In the genomic region with DNA sequence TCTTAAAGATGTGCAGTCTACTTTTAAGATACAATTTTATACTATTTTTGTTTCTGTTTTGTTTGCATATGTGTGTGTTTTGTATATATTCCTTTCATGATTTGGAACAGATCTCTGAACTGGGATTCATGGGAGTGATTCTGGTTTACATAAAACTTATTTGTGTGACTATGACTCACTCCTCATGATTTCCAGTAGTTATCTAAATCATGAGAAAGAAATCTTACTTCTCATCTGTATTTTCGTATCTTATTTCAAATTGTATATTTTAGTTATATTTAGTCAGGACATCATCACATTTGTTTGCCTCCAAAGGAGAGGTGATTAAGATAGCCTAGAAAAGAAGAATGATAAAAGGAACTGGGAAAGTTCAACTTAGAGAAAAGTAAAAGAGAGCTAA, we compare ENCODE assay signal across 18 cellular contexts. TPM values are rescaled to one million over a fixed set of nuclear protein-coding genes. Genes with fewer than 3 reads are reported as not detected.
A peak's percentile ranks its signal among the peaks of the same experiment; 100 is the strongest.
DNase-seq lines count a peak whose midpoint lies in the region; ATAC-seq and TF ChIP-seq lines count a peak whose summit lies in the region.
"Had no signal": no experiment of that assay in that cellular context is flagged by ENCODE, and none has a peak within 500 bp of the region (broad histone marks: within the 10 kb centered on the region; RNA-seq: fewer than 3 reads in every experiment).

No MANE protein-coding gene starts in this region.

- no peak for TF ChIP-seq EP300 in gastroesophageal sphincter (IDR thresholded peaks at IDR 0.05)

- WGBS in IMR-90 (ENCODE audit: extremely low coverage in 2 of 2, insufficient read length in 1 of 2), 2 experiments = no CpG with 5 or more reads among the region's 1 CpG
- WGBS in gastroesophageal sphincter (ENCODE audit: low coverage in 1 of 2), 2 donors = 33 to 56% methylated on average over 1 of the region's 1 CpG

- H3K18ac ChIP-seq in IMR-90 (ENCODE audit: low read depth, low read length) = no peak overlapping the region

- peak; percentile 92 for ATAC-seq in IMR-90 (ENCODE audit: low read depth)
- no peak for ATAC-seq in left cardiac atrium
- ATAC-seq in gastroesophageal sphincter = no peak

- no TSS peak for BruUV-seq in IMR-90 (replicated peaks; lab: Mats Ljungman, UMichigan)

- no peak overlapping the region for H3K4ac ChIP-seq in IMR-90 (ENCODE audit: low read depth, low read length)

- no peaks in the 10 kb centered on the region; the same call in 1 of the 2 replicates for H3K9me1 ChIP-seq in IMR-90 (ENCODE audit: insufficient read depth, low read length)

- no peak for TF ChIP-seq RAD21 in IMR-90 (IDR thresholded peaks at IDR 0.05; ENCODE audit: low read length)

- peak overlapping the region; percentile 67; the same call in 1 of the 2 replicates for H4K91ac ChIP-seq in IMR-90 (ENCODE audit: insufficient read depth, low read depth, low read length)

- POLR2A ChIA-PET in IMR-90 (lab: Charles Lee; ENCODE audit: unreplicated experiment) = no interaction called here

- H3K56ac ChIP-seq in IMR-90 (ENCODE audit: extremely low read depth, insufficient read depth, low read length) = no peak overlapping the region

- H2AK9ac ChIP-seq in IMR-90 (replicated peaks; ENCODE audit: low read depth, low read length, poor library complexity) = no peak overlapping the region

- no peak overlapping the region for H3K14ac ChIP-seq in IMR-90 (replicated peaks; ENCODE audit: low read depth, low read length)

- no peak overlapping the region for H2AK5ac ChIP-seq in IMR-90 (ENCODE audit: low read depth, low read length)

- H3K27ac ChIP-seq in IMR-90 (ENCODE audit: insufficient read depth, low read length) = peak overlapping the region; percentile 99; the same call in 1 of the 2 replicates
- H3K27ac ChIP-seq in gastroesophageal sphincter = no peak overlapping the region
- H3K27ac ChIP-seq: BLaER1 treated with 17β-estradiol and CSF1 and Interleukin-3, amounts not matched to agents 10 nM and 100 nM; left ventricle myocardium inferior; VCaP had no signal

- peak overlapping the region; percentile 82 for H2BK20ac ChIP-seq in IMR-90 (ENCODE audit: low read depth, low read length)

- H3K23ac ChIP-seq in IMR-90 (ENCODE audit: low read depth, low read length) = no peak overlapping the region

- peak overlapping the region; percentile 84; the same call in 1 of the 2 replicates for H3K4me2 ChIP-seq in IMR-90 (ENCODE audit: low read depth, low read length)
- H3K4me2 ChIP-seq: BLaER1 treated with 17β-estradiol and CSF1 and Interleukin-3, amounts not matched to agents 10 nM and 100 nM had no signal

- H4K5ac ChIP-seq in IMR-90 (ENCODE audit: low read depth, low read length) = no peak overlapping the region

- peak overlapping the region in 1 of 2 experiments; percentile 74; a peak in 1 of 4 replicates for H4K8ac ChIP-seq in IMR-90 (ENCODE audit: low read depth in 2 of 2, low read length in 2 of 2)

- H3K79me1 ChIP-seq in IMR-90 (ENCODE audit: low read depth in 1 of 2, low read length in 2 of 2) = peaks cover 21 to 29% of the 10 kb centered on the region in 2 experiments

- no peaks in the 10 kb centered on the region for H4K20me1 ChIP-seq in IMR-90 (ENCODE audit: insufficient read depth, low read length)
- H4K20me1 ChIP-seq: BLaER1 treated with 17β-estradiol and CSF1 and Interleukin-3, amounts not matched to agents 10 nM and 100 nM had no signal

- H2AFZ ChIP-seq in IMR-90 (replicated peaks; ENCODE audit: low read length, poor library complexity) = no peak overlapping the region

- TF ChIP-seq POLR2A in IMR-90 (IDR thresholded peaks at IDR 0.05; ENCODE audit: low read depth, low read length) (no peak), gastroesophageal sphincter (IDR thresholded peaks at IDR 0.05) (no peak)

- H3K27me3 ChIP-seq in IMR-90 (ENCODE audit: control insufficient read depth, insufficient read depth, low read length) = no peaks in the 10 kb centered on the region
- no peaks in the 10 kb centered on the region for H3K27me3 ChIP-seq in gastroesophageal sphincter
- H3K27me3 ChIP-seq: BLaER1 treated with 17β-estradiol and CSF1 and Interleukin-3, amounts not matched to agents 10 nM and 100 nM had no signal

- H2BK5ac ChIP-seq in IMR-90 (ENCODE audit: low read depth, low read length, poor library complexity, severe bottlenecking) = peak overlapping the region; percentile 99

- H3K4me1 ChIP-seq in IMR-90 (ENCODE audit: control insufficient read depth, insufficient read depth, low read length) (peaks cover 15% of the 10 kb centered on the region), gastroesophageal sphincter (no peaks in the 10 kb centered on the region)

- H3K9ac ChIP-seq in IMR-90 (ENCODE audit: low read depth, low read length) = no peak overlapping the region
- H3K9ac ChIP-seq: BLaER1 treated with 17β-estradiol and CSF1 and Interleukin-3, amounts not matched to agents 10 nM and 100 nM had no signal

- CTCF ChIA-PET in IMR-90 (lab: Yijun Ruan, JAX) = interaction anchor here (0.5 kb wide), 1 partner anchor 41 kb away, joined by 3 read pairs; no protein-coding TSS in a partner anchor

- H2BK15ac ChIP-seq in IMR-90 (ENCODE audit: low read depth, low read length) = peak overlapping the region; percentile 66; the same call in 1 of the 3 replicates

- dilution Hi-C loops in IMR-90 (cut with HindIII; ENCODE audit: low sequenced_read_pairs, unreplicated experiment) = no loop called here

- H3K36me3 ChIP-seq in IMR-90 (ENCODE audit: control insufficient read depth, insufficient read depth, low read length) = peaks cover 10% of the 10 kb centered on the region
- H3K36me3 ChIP-seq in gastroesophageal sphincter = peaks cover 0 to 44% of the 10 kb centered on the region in 2 donors

- H2BK120ac ChIP-seq in IMR-90 (ENCODE audit: low read depth, low read length) = peak overlapping the region; percentile 80; the same call in 1 of the 2 replicates

- DNase-seq in AG10803 (ENCODE audit: low read depth) = peak; percentile 17
- DNase-seq in IMR-90 = peak; percentile 96
- peak; percentile 22 to 61 for DNase-seq in cardiac fibroblast (ENCODE audit: low read depth in 2 of 2)
- DNase-seq in non-pigmented ciliary epithelial cell (ENCODE audit: low read depth) = peak; percentile 57
- DNase-seq in DMS114 treated with DMSO at 0.1 percent for 48 hours (lab: John Stamatoyannopoulos, UW; ENCODE audit: unreplicated experiment) = no peak
- no peak for DNase-seq in HuH-7.5 (ENCODE audit: low spot score)
- DNase-seq in left cardiac atrium = no peak
- DNase-seq: activated CD4-positive, alpha-beta memory T cell treated with anti-CD3 and anti-CD28 coated beads for 36 hours; amniotic stem cell; DMS79; erythroblast; left ventricle myocardium inferior; MM.1S; NCI-H187 treated with DMSO at 0.1 percent for 48 hours; NCI-H524 had no signal

- no peak overlapping the region for H3K4me3 ChIP-seq in AG10803 (ENCODE audit: low read length)
- no peak overlapping the region for H3K4me3 ChIP-seq in IMR-90 (ENCODE audit: insufficient read depth, low read depth, low read length)
- no peak overlapping the region for H3K4me3 ChIP-seq in cardiac fibroblast (replicated peaks in 1 of 2; ENCODE audit: low read depth in 2 of 2, low read length in 2 of 2)
- H3K4me3 ChIP-seq in gastroesophageal sphincter = no peak overlapping the region
- H3K4me3 ChIP-seq: BLaER1 treated with 17β-estradiol and CSF1 and Interleukin-3, amounts not matched to agents 10 nM and 100 nM; left ventricle myocardium inferior had no signal

- in situ Hi-C loops in IMR-90 (cut with MboI; ENCODE audit: low sequenced_read_pairs) = no loop called here

- intact Hi-C loops in IMR-90 (cut with micrococcal nuclease) (no loop called here), left cardiac atrium (cut with DNase I) (no loop called here)

- TF ChIP-seq CTCF in AG10803 (conservative IDR thresholded peaks at IDR 0.05; ENCODE audit: low read length) (no peak), IMR-90 (conservative IDR thresholded peaks at IDR 0.05; ENCODE audit: low read depth, low read length) (no peak), cardiac fibroblast (IDR thresholded peaks at IDR 0.05; ENCODE audit: low read depth, low read length) (no peak), gastroesophageal sphincter (IDR thresholded peaks at IDR 0.05) (no peak)

- H3K9me3 ChIP-seq in IMR-90 (ENCODE audit: control insufficient read depth, insufficient read depth, low read length) (no peaks in the 10 kb centered on the region), gastroesophageal sphincter (no peaks in the 10 kb centered on the region)
- H3K9me3 ChIP-seq: left ventricle myocardium inferior had no signal

TF ChIP-seq in IMR-90, 13 proteins besides CTCF, POLR2A, EP300 and RAD21:
- no peak for TF ChIP-seq RCOR1 (IDR thresholded peaks at IDR 0.05; ENCODE audit: insufficient replicate concordance, low read length)
- TF ChIP-seq, protein P1, sequence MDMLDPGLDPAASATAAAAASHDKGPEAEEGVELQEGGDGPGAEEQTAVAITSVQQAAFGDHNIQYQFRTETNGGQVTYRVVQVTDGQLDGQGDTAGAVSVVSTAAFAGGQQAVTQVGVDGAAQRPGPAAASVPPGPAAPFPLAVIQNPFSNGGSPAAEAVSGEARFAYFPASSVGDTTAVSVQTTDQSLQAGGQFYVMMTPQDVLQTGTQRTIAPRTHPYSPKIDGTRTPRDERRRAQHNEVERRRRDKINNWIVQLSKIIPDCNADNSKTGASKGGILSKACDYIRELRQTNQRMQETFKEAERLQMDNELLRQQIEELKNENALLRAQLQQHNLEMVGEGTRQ (IDR thresholded peaks at IDR 0.05; ENCODE audit: low read depth, low read length) = no peak
- peak; percentile 7; the same call in 1 of the 2 replicates for TF ChIP-seq BHLHE40 (IDR thresholded peaks at IDR 0.05; ENCODE audit: low read depth, low read length)
- TF ChIP-seq, protein P2, sequence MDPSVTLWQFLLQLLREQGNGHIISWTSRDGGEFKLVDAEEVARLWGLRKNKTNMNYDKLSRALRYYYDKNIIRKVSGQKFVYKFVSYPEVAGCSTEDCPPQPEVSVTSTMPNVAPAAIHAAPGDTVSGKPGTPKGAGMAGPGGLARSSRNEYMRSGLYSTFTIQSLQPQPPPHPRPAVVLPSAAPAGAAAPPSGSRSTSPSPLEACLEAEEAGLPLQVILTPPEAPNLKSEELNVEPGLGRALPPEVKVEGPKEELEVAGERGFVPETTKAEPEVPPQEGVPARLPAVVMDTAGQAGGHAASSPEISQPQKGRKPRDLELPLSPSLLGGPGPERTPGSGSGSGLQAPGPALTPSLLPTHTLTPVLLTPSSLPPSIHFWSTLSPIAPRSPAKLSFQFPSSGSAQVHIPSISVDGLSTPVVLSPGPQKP (IDR thresholded peaks at IDR 0.05; ENCODE audit: borderline replicate concordance, low read depth, low read length) = no peak
- no peak for TF ChIP-seq MXI1 (IDR thresholded peaks at IDR 0.05; ENCODE audit: borderline replicate concordance, low read depth, low read length)
- TF ChIP-seq FOS (IDR thresholded peaks at IDR 0.05; ENCODE audit: low read depth, low read length) = peak; percentile 87
- no peak for TF ChIP-seq CHD1 (IDR thresholded peaks at IDR 0.05; ENCODE audit: low read depth, low read length)

RNA-seq across cellular contexts. Expression of a gene that starts 53.4 kb away (rescaled TPM):
- 64.7 and 92.8 TPM in 2 replicates for total RNA-seq in IMR-90 (2012; rRNA removed)
- polyA plus RNA-seq in IMR-90 (2012; rRNA removed) = 12.6 and 17.6 TPM in 2 replicates
- polyA plus RNA-seq in IMR-90 (2012; cell fraction: cytosol; rRNA removed) = 2.4 and 3.2 TPM in 2 replicates
- 10.2 and 75.9 TPM in 2 replicates for polyA plus RNA-seq in IMR-90 (2012; cell fraction: nucleus; rRNA removed; ENCODE audit: low replicate concordance)
- total RNA-seq in left cardiac atrium = 10 to 100 TPM; 13.7 to 13.8 TPM
- total RNA-seq in gastroesophageal sphincter = 10 to 100 TPM in 1 of 4 donors, 1 to 10 TPM in 3; 7.1 to 14.6 (median 9.5) TPM

Comparison
In these comparisons a context has a peak if more than half of its experiments do, and no peak if none do; other contexts are left out.
1. DNase-seq: peak in AG10803 (single experiment), IMR-90 (single experiment), cardiac fibroblast (2 of 2) and non-pigmented ciliary epithelial cell (single experiment); none in DMS114 treated with DMSO at 0.1 percent for 48 hours (single experiment), HuH-7.5 (single experiment) and left cardiac atrium (single experiment).